Comparison of ENCODE assay signal across 9 cellular contexts in the genomic region with DNA sequence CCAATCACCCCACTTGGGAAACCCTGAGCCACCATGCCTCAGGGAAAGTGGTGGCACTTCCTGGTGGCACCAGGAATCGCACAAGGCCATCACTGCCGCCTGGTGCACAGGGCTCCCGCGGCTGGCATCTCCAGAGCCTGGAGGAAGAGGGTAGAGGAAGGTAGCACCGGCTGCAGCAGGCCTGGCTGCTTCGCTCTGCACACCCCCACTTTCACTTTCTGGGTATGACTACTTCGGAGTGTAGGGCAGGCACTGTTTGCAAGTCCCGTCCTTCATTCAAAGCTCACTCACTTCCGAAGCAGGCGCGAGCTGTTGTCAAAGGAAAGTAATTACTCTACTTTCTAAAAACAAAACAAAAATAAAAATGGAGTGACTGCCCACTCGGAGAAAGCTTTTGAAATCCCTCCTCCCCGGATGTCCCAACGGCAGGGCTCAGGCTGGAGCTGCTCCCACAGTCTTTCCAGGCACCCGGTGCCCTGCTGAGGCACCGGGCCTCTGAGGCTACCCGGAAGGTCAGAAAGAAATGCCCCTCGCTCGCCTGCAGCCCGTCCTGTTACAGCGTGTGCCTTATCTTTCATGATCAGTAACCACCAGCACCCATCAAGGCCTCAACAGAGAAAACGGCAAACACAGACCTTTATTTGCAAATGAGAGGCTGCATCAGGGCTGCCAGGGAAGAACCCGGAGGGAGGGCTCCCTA. TPM values are rescaled to one million over a fixed set of nuclear protein-coding genes. Genes with fewer than 3 reads are reported as not detected.
DNase-seq lines count a peak whose midpoint lies in the region; ATAC-seq, FAIRE-seq and TF ChIP-seq lines count a peak whose summit lies in the region.
"Had no signal": no experiment of that assay in that cellular context is flagged by ENCODE, and none has a peak within 500 bp of the region (broad histone marks: within the 10 kb centered on the region; RNA-seq: fewer than 3 reads in every experiment).

No MANE protein-coding gene starts in this region.

- no peaks in the 10 kb centered on the region for H4K20me1 ChIP-seq in KMS-11 (ENCODE audit: insufficient read depth)

- no peak overlapping the region for H3K4me3 ChIP-seq in KMS-11 (IDR thresholded peaks at IDR 0.05; ENCODE audit: insufficient read depth, low read depth, low read length)
- H3K4me3 ChIP-seq in duodenal mucosa (ENCODE audit: low read depth in 1 of 2, low read length in 2 of 2), result peak overlapping the region; percentile 67 to 76

- H3K9ac ChIP-seq in KMS-11, result no peak overlapping the region
- peak overlapping the region; percentile 65 to 77 for H3K9ac ChIP-seq in duodenal mucosa (ENCODE audit: low read depth in 1 of 2, low read length in 2 of 2)

- H3K27me3 ChIP-seq in KMS-11 (ENCODE audit: insufficient read depth, low read depth), result peaks cover 19% of the 10 kb centered on the region
- peaks cover 13 to 15% of the 10 kb centered on the region in 2 donors for H3K27me3 ChIP-seq in duodenal mucosa (ENCODE audit: control insufficient read depth in 1 of 2, insufficient read depth in 2 of 2, low read length in 2 of 2)

- no peaks in the 10 kb centered on the region for H3K79me2 ChIP-seq in KMS-11 (ENCODE audit: insufficient read depth, low read depth)

- no peak for TF ChIP-seq CTCF in KMS-11 (conservative IDR thresholded peaks at IDR 0.05; ENCODE audit: low read depth, low read length)

- no peaks in the 10 kb centered on the region for H3K9me3 ChIP-seq in duodenal mucosa (ENCODE audit: control insufficient read depth in 1 of 2, low read length in 2 of 2)

- TF ChIP-seq POLR2A in GM12892 (IDR thresholded peaks at IDR 0.05; ENCODE audit: low read depth, low read length), result peak; percentile 58

- no peak for ATAC-seq in HG03196 (IDR thresholded peaks at IDR 0.05; ENCODE audit: unreplicated experiment)

- DNase-seq in GM12892 (ENCODE audit: insufficient read length) (peak; percentile 90), mucosa of gallbladder (ENCODE audit: low spot score) (peak; percentile 38), cerebellar cortex (ENCODE audit: low spot score) (no peak)
- peak; percentile 42 to 49 for DNase-seq in activated CD4-positive, alpha-beta T cell treated with anti-CD3 and anti-CD28 coated beads for 24 hours (ENCODE audit: low read depth in 2 of 2)
- DNase-seq in stimulated activated naive CD4-positive, alpha-beta T cell (lab: John Stamatoyannopoulos, UW), result peak in 4 of 6 experiments; percentile 18 to 46 (median 28)

- peaks cover 9% of the 10 kb centered on the region for H3K4me1 ChIP-seq in KMS-11 (ENCODE audit: low read depth, poor library complexity, severe bottlenecking)
- H3K4me1 ChIP-seq in duodenal mucosa (ENCODE audit: control insufficient read depth in 1 of 2, insufficient read depth in 2 of 2, low read length in 2 of 2), result peaks cover 28 to 35% of the 10 kb centered on the region in 2 donors

- FAIRE-seq in GM12892 (lab: Jason Lieb, UNC), result peak; percentile 98
- FAIRE-seq: islet of Langerhans had no signal

- no peak overlapping the region for H2AFZ ChIP-seq in KMS-11 (ENCODE audit: low read depth)

- H3K27ac ChIP-seq in KMS-11 (no peak overlapping the region), duodenal mucosa (ENCODE audit: low read depth, low read length) (peak overlapping the region; percentile 34)

- H3K36me3 ChIP-seq in KMS-11 (ENCODE audit: insufficient read depth) (no peaks in the 10 kb centered on the region), duodenal mucosa (ENCODE audit: control insufficient read depth in 1 of 2, insufficient read depth in 2 of 2, low read length in 2 of 2) (peaks cover 0 to 9% of the 10 kb centered on the region in 2 donors)

- H3K4me2 ChIP-seq in KMS-11, result peak overlapping the region; percentile 71; the same call in 1 of the 2 replicates

RNA-seq across cellular contexts. Expression of a gene that starts 2.0 kb away (rescaled TPM):
- 5.2 TPM for polyA plus RNA-seq in GM12892 (2012; ENCODE audit: missing spikeins)
- total RNA-seq in mucosa of gallbladder, result 70.4 TPM

RNA-seq across cellular contexts. Expression of a gene that starts 40.6 kb away (rescaled TPM):
- polyA plus RNA-seq in GM12892 (2012; ENCODE audit: missing spikeins), result 5.7 TPM
- total RNA-seq in mucosa of gallbladder, result 31.0 TPM
